19 cellular contexts compared by ENCODE assay signal in genomic region chr2:43097650-43098049, GRCh38.
DNase-seq lines count a peak whose midpoint lies in the region; ATAC-seq and TF ChIP-seq lines count a peak whose summit lies in the region.
"Had no signal": no experiment of that assay in that cellular context is flagged by ENCODE, and none has a peak within 500 bp of the region (broad histone marks: within the 10 kb centered on the region; RNA-seq: fewer than 3 reads in every experiment).

No MANE protein-coding gene starts in this region.

- peak; percentile 65 for DNase-seq in Ammon's horn (ENCODE audit: low spot score)
- peak; percentile 46 for DNase-seq in NB4 (ENCODE audit: low read depth)
- peak; percentile 46 to 48 for DNase-seq in dermis microvascular lymphatic vessel endothelial cell (ENCODE audit: low read depth in 2 of 2)
- DNase-seq: activated effector memory CD4-positive, alpha-beta T cell treated with Interleukin-2 at 50 U/mL for 16 hours; CD8-positive, alpha-beta memory T cell; erythroblast; NCI-H1417; SHP77 treated with DMSO at 0.1 percent for 48 hours; spleen; stimulated activated naive CD4-positive, alpha-beta T cell treated with Interleukin-2 at 50 U/mL for 16 hours; T-helper 2 cell had no signal

- TF ChIP-seq POLR2A in NB4 (IDR thresholded peaks at IDR 0.05; ENCODE audit: extremely low read depth, insufficient read length) = no peak

- ATAC-seq in HG03139 (IDR thresholded peaks at IDR 0.05; ENCODE audit: unreplicated experiment) (no peak), HG03095 (IDR thresholded peaks at IDR 0.05; ENCODE audit: unreplicated experiment) (no peak), HG03520 (IDR thresholded peaks at IDR 0.05; ENCODE audit: unreplicated experiment) (no peak), HG03108 (IDR thresholded peaks at IDR 0.05; ENCODE audit: unreplicated experiment) (no peak)
- ATAC-seq: A549 had no signal

- no peak overlapping the region for H3K4me3 Mint-ChIP-seq in nephron
- H3K4me3 Mint-ChIP-seq: CD8-positive, alpha-beta memory T cell had no signal

- peaks cover 5% of the 10 kb centered on the region for H3K27me3 Mint-ChIP-seq in nephron (ENCODE audit: low read depth)
- H3K27me3 Mint-ChIP-seq: progenitor cell of endocrine pancreas had no signal

- peaks cover 23% of the 10 kb centered on the region for H3K9me3 Mint-ChIP-seq in nephron

- no peak for TF ChIP-seq CTCF in NB4 (IDR thresholded peaks at IDR 0.05; ENCODE audit: low read depth, low read length)
- TF ChIP-seq CTCF in nephron (IDR thresholded peaks at IDR 0.05; ENCODE audit: unreplicated experiment in 3 of 3) = no peak

- no peaks in the 10 kb centered on the region for H3K36me3 Mint-ChIP-seq in nephron (ENCODE audit: low read depth)

- peaks cover 31% of the 10 kb centered on the region for H3K4me1 Mint-ChIP-seq in nephron

- H3K4me3 ChIP-seq in NB4 (ENCODE audit: low read depth, low read length) = no peak overlapping the region
- H3K4me3 ChIP-seq: A549, coronary artery, spleen had no signal

- peak overlapping the region; percentile 3 to 79 (median 19) for H3K27ac Mint-ChIP-seq in nephron
- H3K27ac Mint-ChIP-seq: progenitor cell of endocrine pancreas had no signal
